In the genomic region with DNA sequence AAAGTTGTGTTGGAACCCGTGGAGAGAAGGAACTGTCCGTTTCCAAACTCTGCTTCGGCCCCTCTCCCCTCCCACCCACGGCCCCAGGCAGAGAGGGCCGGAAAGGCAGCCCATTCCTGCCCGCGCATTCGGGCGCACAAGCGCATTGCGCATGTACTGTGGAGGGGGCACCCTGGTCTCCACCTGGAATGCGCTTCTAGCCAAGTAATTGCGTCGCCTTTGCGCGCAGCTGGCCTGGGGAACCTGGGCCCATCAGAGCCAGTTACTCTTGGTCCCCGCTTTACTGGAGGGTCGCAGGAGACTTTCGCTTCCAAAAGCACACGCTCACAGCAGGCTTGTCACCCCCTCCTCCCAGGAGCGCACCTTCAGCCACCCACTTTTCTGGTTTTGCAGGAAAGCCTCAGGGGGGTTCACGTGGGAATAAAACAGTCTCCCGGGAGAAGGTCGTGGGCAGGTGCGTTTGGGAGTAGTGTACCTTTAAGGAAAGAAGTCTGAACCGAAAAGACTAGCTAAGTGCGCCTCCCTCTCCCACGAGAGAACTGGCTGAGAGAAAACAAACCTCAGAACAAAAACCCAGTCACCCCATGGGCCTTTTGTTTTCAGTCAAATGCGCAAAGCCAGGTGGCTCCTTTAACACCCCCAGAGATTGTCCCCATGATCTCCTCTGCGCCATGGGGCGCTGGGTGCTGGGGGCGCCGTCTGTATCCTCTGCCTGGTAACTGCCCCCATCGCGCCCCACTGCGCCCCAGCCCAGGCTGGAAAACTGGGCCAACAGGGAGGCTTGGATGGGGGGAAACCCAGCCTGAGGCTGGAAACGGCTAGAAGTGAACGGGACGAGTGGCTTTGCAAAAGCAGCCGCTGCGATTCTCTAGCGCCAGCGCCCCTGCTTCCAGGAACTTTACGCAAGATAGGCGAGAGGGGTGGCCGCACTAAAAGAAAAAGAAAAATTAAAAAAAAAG, we compare ENCODE assay signal across 2 cellular contexts.
A peak's percentile ranks its signal among the peaks of the same experiment; 100 is the strongest.
TF ChIP-seq lines count a peak whose summit lies in the region.

No MANE protein-coding gene starts in this region.

TF ChIP-seq in HepG2, 621 proteins besides CTCF, POLR2A, EP300 and RAD21:
- no peak for TF ChIP-seq AGO2 (optimal IDR thresholded peaks at IDR 0.05; ENCODE audit: low read depth, low read length)
- TF ChIP-seq PPARG (CRISPR knock-in tag; conservative IDR thresholded peaks at IDR 0.05): no peak
- TF ChIP-seq, protein P1, sequence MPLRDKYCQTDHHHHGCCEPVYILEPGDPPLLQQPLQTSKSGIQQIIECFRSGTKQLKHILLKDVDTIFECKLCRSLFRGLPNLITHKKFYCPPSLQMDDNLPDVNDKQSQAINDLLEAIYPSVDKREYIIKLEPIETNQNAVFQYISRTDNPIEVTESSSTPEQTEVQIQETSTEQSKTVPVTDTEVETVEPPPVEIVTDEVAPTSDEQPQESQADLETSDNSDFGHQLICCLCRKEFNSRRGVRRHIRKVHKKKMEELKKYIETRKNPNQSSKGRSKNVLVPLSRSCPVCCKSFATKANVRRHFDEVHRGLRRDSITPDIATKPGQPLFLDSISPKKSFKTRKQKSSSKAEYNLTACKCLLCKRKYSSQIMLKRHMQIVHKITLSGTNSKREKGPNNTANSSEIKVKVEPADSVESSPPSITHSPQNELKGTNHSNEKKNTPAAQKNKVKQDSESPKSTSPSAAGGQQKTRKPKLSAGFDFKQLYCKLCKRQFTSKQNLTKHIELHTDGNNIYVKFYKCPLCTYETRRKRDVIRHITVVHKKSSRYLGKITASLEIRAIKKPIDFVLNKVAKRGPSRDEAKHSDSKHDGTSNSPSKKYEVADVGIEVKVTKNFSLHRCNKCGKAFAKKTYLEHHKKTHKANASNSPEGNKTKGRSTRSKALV (CRISPR knock-in tag; IDR thresholded peaks at IDR 0.05): peak; percentile 49; the same call in 1 of the 2 replicates

TF ChIP-seq in K562, 482 proteins besides CTCF, POLR2A, EP300 and RAD21:
- TF ChIP-seq HMG20B (CRISPR knock-in tag; IDR thresholded peaks at IDR 0.05) (no peak), DNMT1 (IDR thresholded peaks at IDR 0.05) (no peak), HDAC6 (IDR thresholded peaks at IDR 0.05; ENCODE audit: low read depth, low read length) (peak; percentile 98), MEF2D (tag; conservative IDR thresholded peaks at IDR 0.05; ENCODE audit: low read depth) (no peak), EHMT2 (IDR thresholded peaks at IDR 0.05) (no peak), ZNF431 (CRISPR knock-in tag; IDR thresholded peaks at IDR 0.05) (no peak), CTBP1 (IDR thresholded peaks at IDR 0.05; ENCODE audit: borderline replicate concordance) (no peak)
- TF ChIP-seq, protein P2, sequence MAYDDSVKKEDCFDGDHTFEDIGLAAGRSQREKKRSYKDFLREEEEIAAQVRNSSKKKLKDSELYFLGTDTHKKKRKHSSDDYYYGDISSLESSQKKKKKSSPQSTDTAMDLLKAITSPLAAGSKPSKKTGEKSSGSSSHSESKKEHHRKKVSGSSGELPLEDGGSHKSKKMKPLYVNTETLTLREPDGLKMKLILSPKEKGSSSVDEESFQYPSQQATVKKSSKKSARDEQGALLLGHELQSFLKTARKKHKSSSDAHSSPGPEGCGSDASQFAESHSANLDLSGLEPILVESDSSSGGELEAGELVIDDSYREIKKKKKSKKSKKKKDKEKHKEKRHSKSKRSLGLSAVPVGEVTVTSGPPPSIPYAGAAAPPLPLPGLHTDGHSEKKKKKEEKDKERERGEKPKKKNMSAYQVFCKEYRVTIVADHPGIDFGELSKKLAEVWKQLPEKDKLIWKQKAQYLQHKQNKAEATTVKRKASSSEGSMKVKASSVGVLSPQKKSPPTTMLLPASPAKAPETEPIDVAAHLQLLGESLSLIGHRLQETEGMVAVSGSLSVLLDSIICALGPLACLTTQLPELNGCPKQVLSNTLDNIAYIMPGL (CRISPR knock-in tag; IDR thresholded peaks at IDR 0.05): no peak
